11 cellular contexts compared by ENCODE assay signal in the genomic region with DNA sequence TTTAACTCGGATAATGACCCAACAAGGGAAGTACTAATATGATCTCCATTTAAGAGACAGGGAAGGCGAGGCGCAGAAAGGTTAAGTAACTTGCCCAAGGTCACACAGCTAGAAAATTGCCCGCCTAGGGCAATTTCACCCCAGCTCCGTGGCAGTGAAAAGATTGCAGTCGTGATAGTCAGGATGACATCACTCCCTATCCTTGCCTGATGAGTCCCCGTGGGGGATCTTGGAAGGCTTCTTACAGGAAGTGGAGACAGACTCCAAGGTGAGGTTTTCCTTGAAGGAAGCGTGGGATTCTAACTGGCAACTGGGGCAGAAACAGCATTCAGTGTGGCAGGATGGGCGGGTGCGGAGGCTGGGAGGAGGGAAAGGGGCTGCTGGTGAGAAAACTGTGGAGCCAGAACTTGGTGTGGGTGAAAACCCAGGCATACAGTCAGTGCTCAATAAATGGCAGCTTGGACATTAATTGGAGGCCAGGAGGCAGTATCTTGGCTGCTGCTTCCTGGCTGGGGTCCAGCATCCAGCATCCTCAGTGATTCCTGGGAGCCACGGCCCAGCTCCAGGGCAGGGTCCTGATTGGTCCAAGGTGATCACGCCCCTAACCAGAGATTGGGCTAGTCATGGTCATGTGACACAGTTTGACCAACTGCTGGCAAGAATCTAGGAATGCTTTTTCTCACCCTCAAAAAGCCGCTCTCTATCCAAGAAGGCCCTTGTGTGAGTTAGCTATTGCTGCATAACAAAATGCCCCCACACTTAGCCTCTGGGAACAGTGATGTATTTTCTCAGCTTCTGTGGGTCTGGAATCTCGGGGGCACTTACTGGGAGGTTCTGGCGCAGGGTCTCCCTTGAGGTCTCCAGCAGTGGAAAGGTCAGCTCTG.
A peak's percentile ranks its signal among the peaks of the same experiment; 100 is the strongest.
DNase-seq lines count a peak whose midpoint lies in the region; ATAC-seq and TF ChIP-seq lines count a peak whose summit lies in the region.
"Had no signal": no experiment of that assay in that cellular context is flagged by ENCODE, and none has a peak within 500 bp of the region (broad histone marks: within the 10 kb centered on the region; RNA-seq: fewer than 3 reads in every experiment).

No MANE protein-coding gene starts in this region.

- no peaks in the 10 kb centered on the region for H3K27me3 Mint-ChIP-seq in Caco-2 (ENCODE audit: insufficient read depth, unreplicated experiment)

- H3K27ac Mint-ChIP-seq in Caco-2 (ENCODE audit: unreplicated experiment): peak overlapping the region; percentile 97
- H3K27ac Mint-ChIP-seq: activated T-helper 2 cell treated with anti-CD3 and anti-CD28 coated beads, Interferon-gamma antibody, Interleukin-2, Interleukin-4, amounts not matched to agents 10 μg/mL and 5 μg/mL and 100 μg/mL, durations not matched to agents 14 hours and 24 hours and 36 hours; nephron progenitor cell had no signal

- no peaks in the 10 kb centered on the region for H4K20me1 ChIP-seq in PC-3 (ENCODE audit: low read length)

- H3F3A ChIP-seq in PC-3 (ENCODE audit: low read length, unreplicated experiment): no peaks in the 10 kb centered on the region

- H3K4me3 ChIP-seq in Caco-2 (ENCODE audit: low read depth, low read length) (no peak overlapping the region), PC-3 (ENCODE audit: low read length) (no peak overlapping the region), esophagus squamous epithelium (no peak overlapping the region), prostate gland (no peak overlapping the region)

- peaks cover 49% of the 10 kb centered on the region for H3K4me1 ChIP-seq in Caco-2
- peaks cover 50% of the 10 kb centered on the region for H3K4me1 ChIP-seq in PC-3 (ENCODE audit: insufficient read depth, low read length)
- peaks cover 58 to 74% (median 69%) of the 10 kb centered on the region in 3 donors for H3K4me1 ChIP-seq in esophagus squamous epithelium
- peaks cover 14% of the 10 kb centered on the region for H3K4me1 ChIP-seq in prostate gland (replicated peaks)

- no peak overlapping the region for H2AFZ ChIP-seq in PC-3 (ENCODE audit: low read length)

- H3K4me1 Mint-ChIP-seq in Caco-2 (ENCODE audit: low read depth, unreplicated experiment): peaks cover 51% of the 10 kb centered on the region

- BruUV-seq in Caco-2 (replicated peaks; lab: Mats Ljungman, UMichigan): no TSS peak
- BruUV-seq in PC-3 (replicated peaks; lab: Mats Ljungman, UMichigan): no TSS peak

- H3K9me2 ChIP-seq in PC-3 (replicated peaks; ENCODE audit: low read length): no peaks in the 10 kb centered on the region

- H3K36me3 ChIP-seq in Caco-2 (ENCODE audit: control insufficient read depth, insufficient read depth, low read length) (no peaks in the 10 kb centered on the region), PC-3 (ENCODE audit: low read depth, low read length) (no peaks in the 10 kb centered on the region), esophagus squamous epithelium (no peaks in the 10 kb centered on the region), prostate gland (no peaks in the 10 kb centered on the region)

- 48 to 54% methylated on average over 12 to 15 of the region's 15 CpGs for WGBS in esophagus squamous epithelium, 2 donors
- WGBS in prostate gland: 66% methylated on average over 15 of the region's 15 CpGs

- H3K27me3 ChIP-seq in Caco-2 (replicated peaks; ENCODE audit: control insufficient read depth, insufficient read depth, low read length) (no peaks in the 10 kb centered on the region), PC-3 (ENCODE audit: low read length) (no peaks in the 10 kb centered on the region), esophagus squamous epithelium (no peaks in the 10 kb centered on the region), prostate gland (replicated peaks; ENCODE audit: insufficient read depth) (no peaks in the 10 kb centered on the region)

- peak overlapping the region; percentile 94 for H3K27ac ChIP-seq in PC-3 (ENCODE audit: low read length)
- peak overlapping the region; percentile 78 to 92 (median 87) for H3K27ac ChIP-seq in esophagus squamous epithelium
- peak overlapping the region; percentile 76 to 86 for H3K27ac ChIP-seq in prostate gland

- CTCF ChIA-PET in Caco-2 (lab: Charles Lee) (no interaction called here), PC-3 (lab: Charles Lee) (no interaction called here)

- TF ChIP-seq POLR2A in esophagus squamous epithelium (IDR thresholded peaks at IDR 0.05) (no peak), prostate gland (IDR thresholded peaks at IDR 0.05) (no peak)

- POLR2A ChIA-PET in Caco-2 (lab: Charles Lee) (no interaction called here), PC-3 (lab: Charles Lee; ENCODE audit: unreplicated experiment) (no interaction called here)

- no peak overlapping the region for H3K4me3 Mint-ChIP-seq in Caco-2 (ENCODE audit: unreplicated experiment)
- H3K4me3 Mint-ChIP-seq: nephron progenitor cell had no signal

- H3K9ac ChIP-seq in PC-3 (ENCODE audit: low read length): no peak overlapping the region

- H3K4me2 ChIP-seq in PC-3 (ENCODE audit: low read length): peak overlapping the region; percentile 76; the same call in 1 of the 2 replicates

- ATAC-seq in PC-3 (peak; percentile 3; the same call in 1 of the 2 replicates), GM21360 (IDR thresholded peaks at IDR 0.05; ENCODE audit: unreplicated experiment) (no peak)

- H3K9me3 ChIP-seq in Caco-2: no peaks in the 10 kb centered on the region
- no peaks in the 10 kb centered on the region for H3K9me3 ChIP-seq in PC-3 (ENCODE audit: low read length)
- no peaks in the 10 kb centered on the region for H3K9me3 ChIP-seq in esophagus squamous epithelium
- no peaks in the 10 kb centered on the region for H3K9me3 ChIP-seq in prostate gland

- H3K9me3 Mint-ChIP-seq in Caco-2 (ENCODE audit: unreplicated experiment): no peaks in the 10 kb centered on the region

- peaks cover 24% of the 10 kb centered on the region for H3K36me3 Mint-ChIP-seq in Caco-2 (ENCODE audit: insufficient read depth, unreplicated experiment)

- no peaks in the 10 kb centered on the region for H3K79me2 ChIP-seq in PC-3 (ENCODE audit: low read length)

- no peak for DNase-seq in Caco-2
- DNase-seq in PC-3: peak; percentile 69
- no peak for DNase-seq in esophagus squamous epithelium (lab: John Stamatoyannopoulos, UW)
- DNase-seq in prostate gland (ENCODE audit: low spot score): no peak
- no peak for DNase-seq in central memory CD4-positive, alpha-beta T cell
- DNase-seq in NCI-H510A treated with DMSO at 0.1 percent for 48 hours (lab: John Stamatoyannopoulos, UW): no peak
- no peak for DNase-seq in GM20000 (ENCODE audit: low spot score)
- DNase-seq: nephron progenitor cell, T-helper 9 cell had no signal

- TF ChIP-seq CTCF in Caco-2 (IDR thresholded peaks at IDR 0.05; ENCODE audit: insufficient read depth in 1 of 2, low read depth in 1 of 2, low read length in 1 of 2, severe bottlenecking in 1 of 2, unreplicated experiment in 1 of 2): no peak
- TF ChIP-seq CTCF in PC-3 (conservative IDR thresholded peaks at IDR 0.05; ENCODE audit: low read depth, low read length): no peak
- no peak for TF ChIP-seq CTCF in esophagus squamous epithelium (IDR thresholded peaks at IDR 0.05)
- no peak for TF ChIP-seq CTCF in prostate gland (IDR thresholded peaks at IDR 0.05)
- TF ChIP-seq CTCF in GM20000 (IDR thresholded peaks at IDR 0.05; ENCODE audit: extremely low read depth, missing control alignments): no peak

- intact Hi-C loops in Caco-2 (cut with micrococcal nuclease; ENCODE audit: unreplicated experiment) (no loop called here), PC-3 (cut with micrococcal nuclease) (no loop called here), esophagus squamous epithelium (cut with DNase I) (loop anchor here (10.0 kb wide), 1 partner anchor 111 kb away; no protein-coding TSS in a partner anchor), prostate gland (cut with DNase I) (no loop called here)
